ENCODE assay signal across 8 cellular contexts in genomic region chr5:143397302-143398052, GRCh38. TPM values are rescaled to one million over a fixed set of nuclear protein-coding genes. Genes with fewer than 3 reads are reported as not detected.
DNase-seq lines count a peak whose midpoint lies in the region; FAIRE-seq and TF ChIP-seq lines count a peak whose summit lies in the region.

No MANE protein-coding gene starts in this region.

- no peaks in the 10 kb centered on the region for H3K27me3 Mint-ChIP-seq in activated naive CD4-positive, alpha-beta T cell treated with anti-CD3 and anti-CD28 coated beads, Interleukin-2, amount 50 U/mL, for 24 hours
- no peaks in the 10 kb centered on the region for H3K27me3 Mint-ChIP-seq in activated T-helper 1 cell treated with anti-CD3 and anti-CD28 coated beads, Interleukin-12 subunit alpha, Interleukin-12 subunit beta, Interleukin-2, Interleukin-4 antibody, amounts not matched to agents 30 ng/mL and 10 ng/mL and 1 ng/mL, durations not matched to agents 14 hours and 24 hours and 36 hours (ENCODE audit: insufficient read depth)

- H3K27ac Mint-ChIP-seq in activated naive CD4-positive, alpha-beta T cell treated with anti-CD3 and anti-CD28 coated beads, Interleukin-2, amount 50 U/mL, for 24 hours: no peak overlapping the region
- no peak overlapping the region for H3K27ac Mint-ChIP-seq in activated T-helper 1 cell treated with anti-CD3 and anti-CD28 coated beads, Interleukin-12 subunit alpha, Interleukin-12 subunit beta, Interleukin-2, Interleukin-4 antibody, amounts not matched to agents 30 ng/mL and 10 ng/mL and 1 ng/mL, durations not matched to agents 14 hours and 24 hours and 36 hours

- no peak for TF ChIP-seq POLR2A in GM12892 (IDR thresholded peaks at IDR 0.05; ENCODE audit: low read depth, low read length)

- WGBS in thymus: 91% methylated on average over 2 of the region's 2 CpGs

- H3K9me3 Mint-ChIP-seq in activated naive CD4-positive, alpha-beta T cell treated with anti-CD3 and anti-CD28 coated beads, Interleukin-2, amount 50 U/mL, for 24 hours: no peaks in the 10 kb centered on the region
- H3K9me3 Mint-ChIP-seq in activated T-helper 1 cell treated with anti-CD3 and anti-CD28 coated beads, Interleukin-12 subunit alpha, Interleukin-12 subunit beta, Interleukin-2, Interleukin-4 antibody, amounts not matched to agents 30 ng/mL and 10 ng/mL and 1 ng/mL, durations not matched to agents 14 hours and 24 hours and 36 hours: no peaks in the 10 kb centered on the region

- peaks cover 62% of the 10 kb centered on the region for H3K4me1 ChIP-seq in iPS-18a (ENCODE audit: control insufficient read depth, low read depth, low read length)
- peaks cover 13% of the 10 kb centered on the region for H3K4me1 ChIP-seq in thymus (ENCODE audit: control insufficient read depth, insufficient read depth, low read length)

- peaks cover 30% of the 10 kb centered on the region for H3K36me3 Mint-ChIP-seq in activated naive CD4-positive, alpha-beta T cell treated with anti-CD3 and anti-CD28 coated beads, Interleukin-2, amount 50 U/mL, for 24 hours
- H3K36me3 Mint-ChIP-seq in activated T-helper 1 cell treated with anti-CD3 and anti-CD28 coated beads, Interleukin-12 subunit alpha, Interleukin-12 subunit beta, Interleukin-2, Interleukin-4 antibody, amounts not matched to agents 30 ng/mL and 10 ng/mL and 1 ng/mL, durations not matched to agents 14 hours and 24 hours and 36 hours (ENCODE audit: low read depth): peaks cover 41% of the 10 kb centered on the region

- DNase-seq in activated naive CD4-positive, alpha-beta T cell (lab: John Stamatoyannopoulos, UW): no peak
- DNase-seq in activated T-helper 1 cell treated with anti-CD3 and anti-CD28 coated beads, Interleukin-12 subunit alpha, Interleukin-12 subunit beta, Interleukin-2, Interleukin-4 antibody, amounts not matched to agents 30 ng/mL and 10 ng/mL and 1 ng/mL, durations not matched to agents 14 hours and 24 hours and 36 hours (ENCODE audit: low spot score): no peak
- DNase-seq in activated effector memory CD4-positive, alpha-beta T cell treated with anti-CD3 and anti-CD28 coated beads, Interleukin-2, amount 50 U/mL, for 16 hours: no peak
- DNase-seq in ureter (ENCODE audit: low spot score) (no peak), GM12892 (ENCODE audit: insufficient read length) (no peak)

- no peak overlapping the region for H3K9ac ChIP-seq in iPS-18a (ENCODE audit: low read length)

- H3K4me3 Mint-ChIP-seq in activated naive CD4-positive, alpha-beta T cell treated with anti-CD3 and anti-CD28 coated beads, Interleukin-2, amount 50 U/mL, for 24 hours: peak overlapping the region; percentile 95
- peak overlapping the region; percentile 92 for H3K4me3 Mint-ChIP-seq in activated T-helper 1 cell treated with anti-CD3 and anti-CD28 coated beads, Interleukin-12 subunit alpha, Interleukin-12 subunit beta, Interleukin-2, Interleukin-4 antibody, amounts not matched to agents 30 ng/mL and 10 ng/mL and 1 ng/mL, durations not matched to agents 14 hours and 24 hours and 36 hours

- H3K36me3 ChIP-seq in iPS-18a (ENCODE audit: control insufficient read depth, low read depth, low read length) (no peaks in the 10 kb centered on the region), thymus (ENCODE audit: control insufficient read depth, insufficient read depth) (peaks cover 8% of the 10 kb centered on the region)

- H3K4me1 Mint-ChIP-seq in activated naive CD4-positive, alpha-beta T cell treated with anti-CD3 and anti-CD28 coated beads, Interleukin-2, amount 50 U/mL, for 24 hours: peaks cover 89% of the 10 kb centered on the region
- peaks cover 95% of the 10 kb centered on the region for H3K4me1 Mint-ChIP-seq in activated T-helper 1 cell treated with anti-CD3 and anti-CD28 coated beads, Interleukin-12 subunit alpha, Interleukin-12 subunit beta, Interleukin-2, Interleukin-4 antibody, amounts not matched to agents 30 ng/mL and 10 ng/mL and 1 ng/mL, durations not matched to agents 14 hours and 24 hours and 36 hours (ENCODE audit: low read depth)

- peaks cover 37% of the 10 kb centered on the region for H3K27me3 ChIP-seq in iPS-18a (ENCODE audit: control insufficient read depth, insufficient read depth, low read length)
- H3K27me3 ChIP-seq in thymus (ENCODE audit: control insufficient read depth, insufficient read depth): no peaks in the 10 kb centered on the region

- intact Hi-C loops in activated T-helper 1 cell treated with anti-CD3 and anti-CD28 coated beads, Interleukin-12 subunit alpha, Interleukin-12 subunit beta, Interleukin-2, Interleukin-4 antibody, amounts not matched to agents 30 ng/mL and 10 ng/mL and 1 ng/mL, durations not matched to agents 14 hours and 24 hours and 36 hours (cut with micrococcal nuclease): loop anchor here (5.0 kb wide), 1 partner anchor 85 kb away; no protein-coding TSS in a partner anchor

- FAIRE-seq in GM12892 (lab: Jason Lieb, UNC): no peak

- H3K4me3 ChIP-seq in iPS-18a (ENCODE audit: low read length): peak overlapping the region; percentile 37
- peak overlapping the region; percentile 11 for H3K4me3 ChIP-seq in thymus (ENCODE audit: low read length)

- H3K27ac ChIP-seq in iPS-18a (ENCODE audit: low read length) (no peak overlapping the region), thymus (ENCODE audit: low read depth) (no peak overlapping the region)

- H3K9me3 ChIP-seq in iPS-18a (ENCODE audit: control insufficient read depth, low read depth, low read length) (no peaks in the 10 kb centered on the region), thymus (ENCODE audit: control insufficient read depth) (no peaks in the 10 kb centered on the region)

RNA-seq across cellular contexts. Expression of gene NR3C1, which starts 6.0 kb away (rescaled TPM):
- total RNA-seq in activated T-helper 1 cell treated with anti-CD3 and anti-CD28 coated beads, Interleukin-12 subunit alpha, Interleukin-12 subunit beta, Interleukin-2, Interleukin-4 antibody, amounts not matched to agents 30 ng/mL and 10 ng/mL and 1 ng/mL, durations not matched to agents 14 hours and 24 hours and 36 hours: 62.7 TPM in 2 replicates
- 62.3 TPM for polyA plus RNA-seq in thymus
- 45.8 TPM for total RNA-seq in ureter
- polyA plus RNA-seq in GM12892 (2012; ENCODE audit: missing spikeins): 104 TPM
